1 cellular context compared by ENCODE assay signal in the genomic region with DNA sequence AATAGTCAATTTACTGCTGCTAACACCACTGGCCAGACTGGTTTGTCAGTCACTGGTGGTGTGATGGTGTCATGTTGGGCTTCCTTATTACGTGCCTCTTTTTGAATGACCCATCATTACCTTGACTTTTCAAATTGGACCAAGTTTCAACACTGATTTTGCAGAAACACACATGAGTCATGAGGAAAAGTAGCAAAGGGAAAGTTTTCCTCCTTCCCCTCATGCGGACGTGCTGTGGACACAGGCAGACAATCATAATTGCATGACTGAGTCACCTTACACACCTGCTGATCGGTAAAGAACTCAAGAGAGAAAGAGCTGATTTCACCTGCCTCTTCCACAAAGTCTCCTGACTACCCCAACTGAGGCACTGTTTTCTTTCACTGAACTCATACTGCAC.
TF ChIP-seq lines count a peak whose summit lies in the region.

No MANE protein-coding gene starts in this region.

TF ChIP-seq in HepG2, 621 proteins besides CTCF, POLR2A, EP300 and RAD21 (continued from another document):
- TF ChIP-seq ZBTB7A (CRISPR knock-in tag; IDR thresholded peaks at IDR 0.05) = no peak
- no peak for TF ChIP-seq NFKB2 (CRISPR knock-in tag; IDR thresholded peaks at IDR 0.05; ENCODE audit: borderline replicate concordance)
- TF ChIP-seq, protein P1, sequence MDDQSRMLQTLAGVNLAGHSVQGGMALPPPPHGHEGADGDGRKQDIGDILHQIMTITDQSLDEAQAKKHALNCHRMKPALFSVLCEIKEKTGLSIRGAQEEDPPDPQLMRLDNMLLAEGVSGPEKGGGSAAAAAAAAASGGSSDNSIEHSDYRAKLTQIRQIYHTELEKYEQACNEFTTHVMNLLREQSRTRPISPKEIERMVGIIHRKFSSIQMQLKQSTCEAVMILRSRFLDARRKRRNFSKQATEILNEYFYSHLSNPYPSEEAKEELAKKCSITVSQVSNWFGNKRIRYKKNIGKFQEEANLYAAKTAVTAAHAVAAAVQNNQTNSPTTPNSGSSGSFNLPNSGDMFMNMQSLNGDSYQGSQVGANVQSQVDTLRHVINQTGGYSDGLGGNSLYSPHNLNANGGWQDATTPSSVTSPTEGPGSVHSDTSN (CRISPR knock-in tag; IDR thresholded peaks at IDR 0.05; ENCODE audit: borderline replicate concordance) = no peak
- TF ChIP-seq RARA (CRISPR knock-in tag; IDR thresholded peaks at IDR 0.05) = peak; percentile 22; the same call in 1 of the 2 replicates
- TF ChIP-seq MED1 (CRISPR knock-in tag; IDR thresholded peaks at IDR 0.05) = peak; percentile 27; the same call in 1 of the 2 replicates
- no peak for TF ChIP-seq CEBPB (IDR thresholded peaks at IDR 0.05; ENCODE audit: borderline replicate concordance, low read depth, low read length)
- TF ChIP-seq ELF3 (CRISPR knock-in tag; IDR thresholded peaks at IDR 0.05) = peak; percentile 40; the same call in 1 of the 2 replicates
- no peak for TF ChIP-seq HNRNPK (IDR thresholded peaks at IDR 0.05; ENCODE audit: low read depth, low read length, poor library complexity, severe bottlenecking)
- no peak for TF ChIP-seq FOXJ3 (CRISPR knock-in tag; IDR thresholded peaks at IDR 0.05; ENCODE audit: borderline replicate concordance)
